Comparison of ENCODE assay signal across 1 cellular context in the genomic region with DNA sequence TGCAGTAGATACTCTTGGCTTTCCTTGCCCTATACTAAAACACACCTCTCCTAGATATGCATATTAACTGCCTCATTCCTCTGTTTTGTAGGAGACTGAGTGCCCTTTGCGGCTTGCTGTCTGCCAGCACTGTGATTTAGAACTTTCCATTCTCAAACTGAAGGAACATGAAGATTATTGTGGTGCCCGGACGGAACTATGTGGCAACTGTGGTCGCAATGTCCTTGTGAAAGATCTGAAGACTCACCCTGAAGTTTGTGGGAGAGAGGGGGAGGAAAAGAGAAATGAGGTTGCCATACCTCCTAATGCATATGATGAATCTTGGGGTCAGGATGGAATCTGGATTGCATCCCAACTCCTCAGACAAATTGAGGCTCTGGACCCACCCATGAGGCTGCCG.
TF ChIP-seq lines count a peak whose summit lies in the region.

No MANE protein-coding gene starts in this region.

TF ChIP-seq in HepG2, 621 proteins besides CTCF, POLR2A, EP300 and RAD21:
- TF ChIP-seq SALL1 (CRISPR knock-in tag; IDR thresholded peaks at IDR 0.05) = no peak
- no peak for TF ChIP-seq HMG20A (CRISPR knock-in tag; IDR thresholded peaks at IDR 0.05; ENCODE audit: borderline replicate concordance)
- TF ChIP-seq ZNF263 (CRISPR knock-in tag; IDR thresholded peaks at IDR 0.05) = no peak
- TF ChIP-seq HNRNPH1 (optimal IDR thresholded peaks at IDR 0.05; ENCODE audit: low read depth, low read length) = no peak
- no peak for TF ChIP-seq ARHGAP35 (CRISPR knock-in tag; IDR thresholded peaks at IDR 0.05; ENCODE audit: borderline replicate concordance)
